Comparison of ENCODE assay signal across 33 cellular contexts in genomic region chr20:1555952-1556351, GRCh38. TPM values are rescaled to one million over a fixed set of nuclear protein-coding genes. Genes with fewer than 3 reads are reported as not detected.
DNase-seq lines count a peak whose midpoint lies in the region; ATAC-seq, FAIRE-seq and TF ChIP-seq lines count a peak whose summit lies in the region.
"Had no signal": no experiment of that assay in that cellular context is flagged by ENCODE, and none has a peak within 500 bp of the region (broad histone marks: within the 10 kb centered on the region; RNA-seq: fewer than 3 reads in every experiment).

No MANE protein-coding gene starts in this region.

- peak; percentile 22 for TF ChIP-seq CTCF in CD8-positive, alpha-beta T cell (IDR thresholded peaks at IDR 0.05)
- TF ChIP-seq CTCF in PC-3 (conservative IDR thresholded peaks at IDR 0.05; ENCODE audit: low read depth, low read length) (peak; percentile 28; the same call in 1 of the 2 replicates), adrenal gland (IDR thresholded peaks at IDR 0.05) (no peak)

- no peaks in the 10 kb centered on the region for H3K36me3 ChIP-seq in CD4-positive, CD25-positive, alpha-beta regulatory T cell (ENCODE audit: control insufficient read depth, insufficient read depth, low read length)
- no peaks in the 10 kb centered on the region for H3K36me3 ChIP-seq in CD8-positive, alpha-beta T cell (ENCODE audit: insufficient read depth, low read length)
- H3K36me3 ChIP-seq in PC-3 (ENCODE audit: low read depth, low read length) (no peaks in the 10 kb centered on the region), adrenal gland (replicated peaks in 1 of 2) (no peaks in the 10 kb centered on the region)
- H3K36me3 ChIP-seq: brain microvascular endothelial cell, heart left ventricle, pancreas had no signal

- H3K79me2 ChIP-seq in PC-3 (ENCODE audit: low read length) = no peaks in the 10 kb centered on the region

- no peaks in the 10 kb centered on the region for H3K27me3 ChIP-seq in CD4-positive, CD25-positive, alpha-beta regulatory T cell (ENCODE audit: control insufficient read depth, insufficient read depth, low read length)
- no peaks in the 10 kb centered on the region for H3K27me3 ChIP-seq in CD8-positive, alpha-beta T cell (ENCODE audit: insufficient read depth, low read length)
- H3K27me3 ChIP-seq in PC-3 (ENCODE audit: low read length) (no peaks in the 10 kb centered on the region), adrenal gland (no peaks in the 10 kb centered on the region)
- H3K27me3 ChIP-seq: brain microvascular endothelial cell, heart left ventricle, pancreas had no signal

- no peak overlapping the region for H3K4me3 Mint-ChIP-seq in CD4-positive, CD25-positive, alpha-beta regulatory T cell
- no peak overlapping the region for H3K4me3 Mint-ChIP-seq in CD8-positive, alpha-beta T cell
- H3K4me3 Mint-ChIP-seq in effector memory CD8-positive, alpha-beta T cell = no peak overlapping the region
- H3K4me3 Mint-ChIP-seq: GM23338; T-helper 2 cell treated with Interferon-gamma antibody and Interleukin-4, amounts not matched to agents 5 μg/mL and 100 μg/mL, for 36 hours had no signal

- H3K4me2 ChIP-seq in PC-3 (ENCODE audit: low read length) = no peak overlapping the region
- H3K4me2 ChIP-seq: GM23338 had no signal

- CTCF ChIA-PET in CD8-positive, alpha-beta T cell (lab: Charles Lee) = interaction anchor here (0.6 to 4.1 kb wide), 20 partner anchors 10 to 221 kb away, joined by 3 to 52 read pairs (median 4); partner anchors contain the start of gene SIRPB1
- CTCF ChIA-PET in PC-3 (lab: Charles Lee) = interaction anchor here (0.5 to 0.9 kb wide), 2 partner anchors 186 to 221 kb away, joined by 3 read pairs; no protein-coding TSS in a partner anchor

- DNase-seq in CD4-positive, CD25-positive, alpha-beta regulatory T cell = peak in 2 of 3 donors; percentile 31 to 46
- no peak for DNase-seq in CD8-positive, alpha-beta T cell
- DNase-seq in PC-3 (no peak), adrenal gland (no peak), germinal center (ENCODE audit: low spot score) (no peak), urothelium cell line (ENCODE audit: low spot score) (no peak)
- DNase-seq in effector memory CD8-positive, alpha-beta T cell = no peak
- DNase-seq: activated CD4-positive, alpha-beta T cell treated with anti-CD3 and anti-CD28 coated beads for 48 hours; activated naive CD4-positive, alpha-beta T cell; activated T-cell treated with anti-CD3 and anti-CD28 coated beads, Interleukin-2, amount 50 U/mL, for 48 hours; amniotic stem cell; brain microvascular endothelial cell; C1 segment of cervical spinal cord; effector CD8-positive, alpha-beta T cell; erythroblast; heart left ventricle; IMR-90; mucosa of descending colon; NCI-H2081; NCI-H774; pancreas; retina; small intestine; trophoblast cell had no signal

- H4K20me1 ChIP-seq in PC-3 (ENCODE audit: low read length) = no peaks in the 10 kb centered on the region

- H3K9me3 Mint-ChIP-seq in CD4-positive, CD25-positive, alpha-beta regulatory T cell = peaks cover 0 to 5% (median 3%) of the 10 kb centered on the region in 7 donors
- peaks cover 4% of the 10 kb centered on the region for H3K9me3 Mint-ChIP-seq in CD8-positive, alpha-beta T cell
- H3K9me3 Mint-ChIP-seq in effector memory CD8-positive, alpha-beta T cell = no peaks in the 10 kb centered on the region

- intact Hi-C loops in CD8-positive, alpha-beta T cell (cut with DNase I, micrococcal nuclease) = loop anchor here (1.0 kb wide), 2 partner anchors 178 to 221 kb away; no protein-coding TSS in a partner anchor
- intact Hi-C loops in PC-3 (cut with micrococcal nuclease) (loop anchor here (2.0 kb wide), 1 partner anchor 221 kb away; no protein-coding TSS in a partner anchor), adrenal gland (cut with DNase I) (no loop called here)

- TF ChIP-seq POLR2A in adrenal gland (IDR thresholded peaks at IDR 0.05) = no peak

- peaks cover 3 to 4% of the 10 kb centered on the region in 2 experiments for H3K9me3 ChIP-seq in CD4-positive, CD25-positive, alpha-beta regulatory T cell (ENCODE audit: control insufficient read depth in 2 of 2, low read length in 2 of 2)
- H3K9me3 ChIP-seq in CD8-positive, alpha-beta T cell (ENCODE audit: low read length) = no peaks in the 10 kb centered on the region
- H3K9me3 ChIP-seq in PC-3 (ENCODE audit: low read length) = no peaks in the 10 kb centered on the region
- H3K9me3 ChIP-seq in adrenal gland (replicated peaks in 1 of 3) = peaks cover 0 to 6% (median 0%) of the 10 kb centered on the region in 3 donors
- H3K9me3 ChIP-seq: mucosa of descending colon, pancreas had no signal

- H2AFZ ChIP-seq in PC-3 (ENCODE audit: low read length) = no peak overlapping the region
- H2AFZ ChIP-seq: GM23338 had no signal

- H3K4me1 ChIP-seq in CD4-positive, CD25-positive, alpha-beta regulatory T cell (ENCODE audit: control insufficient read depth, insufficient read depth, low read length, poor library complexity, severe bottlenecking) = no peaks in the 10 kb centered on the region
- H3K4me1 ChIP-seq in CD8-positive, alpha-beta T cell (ENCODE audit: insufficient read depth, low read length) = no peaks in the 10 kb centered on the region
- H3K4me1 ChIP-seq in PC-3 (ENCODE audit: insufficient read depth, low read length) = no peaks in the 10 kb centered on the region
- H3K4me1 ChIP-seq in adrenal gland (replicated peaks in 1 of 2) = no peaks in the 10 kb centered on the region
- H3K4me1 ChIP-seq: heart left ventricle, pancreas had no signal

- peaks cover 20% of the 10 kb centered on the region for H3K36me3 Mint-ChIP-seq in CD4-positive, CD25-positive, alpha-beta regulatory T cell
- H3K36me3 Mint-ChIP-seq in CD8-positive, alpha-beta T cell = no peaks in the 10 kb centered on the region
- no peaks in the 10 kb centered on the region for H3K36me3 Mint-ChIP-seq in effector memory CD8-positive, alpha-beta T cell (ENCODE audit: insufficient read depth)

- H3K27ac ChIP-seq in CD4-positive, CD25-positive, alpha-beta regulatory T cell (ENCODE audit: insufficient read depth, low read length, poor library complexity, severe bottlenecking) = no peak overlapping the region
- H3K27ac ChIP-seq in CD8-positive, alpha-beta T cell (ENCODE audit: low read depth, low read length) = no peak overlapping the region
- no peak overlapping the region for H3K27ac ChIP-seq in PC-3 (ENCODE audit: low read length)
- no peak overlapping the region for H3K27ac ChIP-seq in adrenal gland
- H3K27ac ChIP-seq: brain microvascular endothelial cell, heart left ventricle, pancreas had no signal

- H3K9me2 ChIP-seq in PC-3 (replicated peaks; ENCODE audit: low read length) = no peaks in the 10 kb centered on the region

- no TSS peak for BruUV-seq in PC-3 (replicated peaks; lab: Mats Ljungman, UMichigan)

- H3K9ac ChIP-seq in PC-3 (ENCODE audit: low read length) = no peak overlapping the region

- POLR2A ChIA-PET in CD8-positive, alpha-beta T cell (lab: Charles Lee) = interaction anchor here (0.6 to 1.5 kb wide), 6 partner anchors 17 to 1401 kb away, joined by 3 to 4 read pairs (median 3); no protein-coding TSS in a partner anchor
- POLR2A ChIA-PET in PC-3 (lab: Charles Lee; ENCODE audit: unreplicated experiment) = no interaction called here

- H3K27me3 Mint-ChIP-seq in CD4-positive, CD25-positive, alpha-beta regulatory T cell = peaks cover under 1% of the 10 kb centered on the region
- no peaks in the 10 kb centered on the region for H3K27me3 Mint-ChIP-seq in CD8-positive, alpha-beta T cell (ENCODE audit: low read depth)
- H3K27me3 Mint-ChIP-seq in effector memory CD8-positive, alpha-beta T cell = peaks cover 0 to 23% of the 10 kb centered on the region in 2 donors

- H3K4me3 ChIP-seq in CD4-positive, CD25-positive, alpha-beta regulatory T cell (ENCODE audit: low read depth, low read length) = no peak overlapping the region
- no peak overlapping the region for H3K4me3 ChIP-seq in CD8-positive, alpha-beta T cell (ENCODE audit: low read depth, low read length)
- H3K4me3 ChIP-seq in PC-3 (ENCODE audit: low read length) (no peak overlapping the region), adrenal gland (no peak overlapping the region)
- H3K4me3 ChIP-seq: GM23338, heart left ventricle, lung, mucosa of descending colon, pancreas had no signal

- peak; percentile 40 to 59 for ATAC-seq in CD4-positive, CD25-positive, alpha-beta regulatory T cell (ENCODE audit: low read depth in 2 of 2)
- ATAC-seq in CD8-positive, alpha-beta T cell = peak; percentile 49
- peak; percentile 38; the same call in 1 of the 2 replicates for ATAC-seq in PC-3
- peak; percentile 36 for ATAC-seq in effector memory CD8-positive, alpha-beta T cell (replicated peaks)
- ATAC-seq: GM23338, heart left ventricle, mucosa of descending colon, pancreas had no signal

- FAIRE-seq in urothelium cell line (lab: Jason Lieb, UNC) = no peak
- FAIRE-seq: D721Med, GM12892, pancreas, small intestine had no signal

- H3K4me1 Mint-ChIP-seq in CD4-positive, CD25-positive, alpha-beta regulatory T cell = peaks cover 4 to 9% (median 7%) of the 10 kb centered on the region in 4 donors
- peaks cover 8% of the 10 kb centered on the region for H3K4me1 Mint-ChIP-seq in CD8-positive, alpha-beta T cell (ENCODE audit: low read depth)
- H3K4me1 Mint-ChIP-seq in effector memory CD8-positive, alpha-beta T cell (ENCODE audit: low read depth in 2 of 2) = peaks cover 3 to 9% of the 10 kb centered on the region in 2 donors
- H3K4me1 Mint-ChIP-seq: GM23338 had no signal

- H3F3A ChIP-seq in PC-3 (ENCODE audit: low read length, unreplicated experiment) = no peaks in the 10 kb centered on the region

- no peak overlapping the region for H3K27ac Mint-ChIP-seq in CD4-positive, CD25-positive, alpha-beta regulatory T cell
- no peak overlapping the region for H3K27ac Mint-ChIP-seq in CD8-positive, alpha-beta T cell
- peak overlapping the region in 1 of 2 donors; percentile 29 for H3K27ac Mint-ChIP-seq in effector memory CD8-positive, alpha-beta T cell
- H3K27ac Mint-ChIP-seq: GM23338; T-helper 2 cell treated with Interferon-gamma antibody and Interleukin-4, amounts not matched to agents 5 μg/mL and 100 μg/mL, for 36 hours had no signal

RNA-seq across cellular contexts. Expression of gene SIRPD, which starts 1.6 kb away (rescaled TPM):
- not detected for total RNA-seq in CD4-positive, CD25-positive, alpha-beta regulatory T cell
- polyA plus RNA-seq in CD4-positive, CD25-positive, alpha-beta regulatory T cell = under 1 TPM in 2 of 4 donors, not detected in 2; 0.10 to 0.16 TPM
- total RNA-seq in CD8-positive, alpha-beta T cell = not detected
- total RNA-seq in PC-3 (2014; rRNA removed) (0.18 and 0.23 TPM in 2 replicates), adrenal gland (1 to 10 TPM in 1 of 8 donors, under 1 TPM in 1, not detected in 6; 0.43 to 3.3 TPM)
- 1 to 10 TPM in 1 of 3 donors, not detected in 2; 1.5 TPM for polyA plus RNA-seq in adrenal gland
- total RNA-seq: Daoy, fibroblast of villous mesenchyme, GM23338, IMR-90, kidney epithelial cell, mucosa of descending colon, pancreas had no signal
- polyA plus RNA-seq: GM23338, heart left ventricle, IMR-90, neural cell, pancreas had no signal

Comparison
In these comparisons a context has a peak if more than half of its experiments do, and no peak if none do; other contexts are left out.
1. DNase-seq: peak in CD4-positive, CD25-positive, alpha-beta regulatory T cell (2 of 3); none in CD8-positive, alpha-beta T cell (0 of 7), PC-3 (single experiment), effector memory CD8-positive, alpha-beta T cell (0 of 3), adrenal gland (0 of 7), germinal center (single experiment) and urothelium cell line (single experiment).
2. CTCF ChIP-seq: peak in CD8-positive, alpha-beta T cell (single experiment) and PC-3 (single experiment); none in adrenal gland (0 of 6).
3. intact Hi-C loops: an anchor here in CD8-positive, alpha-beta T cell (1.0 kb wide) and PC-3 (2.0 kb wide); none called in adrenal gland.
4. Peak in every context shown above with its lines, with median percentiles within 50 percentile points of each other: ATAC-seq.